In the genomic region with DNA sequence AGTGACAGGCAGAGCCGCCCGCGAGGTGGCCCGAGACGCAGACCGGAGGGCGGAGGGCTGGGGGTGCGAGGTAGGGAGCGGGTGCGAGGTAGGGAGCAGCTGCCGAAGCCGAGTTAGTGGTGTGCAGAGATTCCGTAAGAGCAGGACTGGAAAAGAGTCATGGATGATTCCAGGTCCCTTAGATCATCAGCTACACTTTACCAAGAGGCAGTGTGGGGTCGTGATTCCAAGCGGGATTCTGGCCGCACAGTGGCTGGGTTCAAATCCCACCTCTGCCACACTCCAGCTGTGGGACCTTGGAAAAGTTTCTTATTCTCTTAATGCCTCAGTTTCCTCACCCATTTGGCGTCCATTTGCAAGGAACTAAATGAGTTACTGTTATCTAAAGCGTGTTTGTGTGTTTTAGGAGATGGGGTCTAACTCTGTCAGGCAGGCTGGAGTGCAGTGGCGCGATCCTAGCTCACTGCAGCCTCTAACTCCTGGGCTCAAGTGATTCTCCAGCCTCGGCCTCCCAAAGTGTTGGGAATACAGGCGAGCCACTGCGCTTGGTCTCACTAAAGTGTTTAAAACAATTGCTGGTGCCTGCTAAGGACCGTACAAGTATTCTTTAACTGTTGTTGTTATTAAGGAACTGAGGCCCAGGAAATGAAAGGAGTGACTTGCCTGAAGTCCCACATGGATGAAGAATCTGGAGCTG, we compare ENCODE assay signal across 8 cellular contexts. TPM values are rescaled to one million over a fixed set of nuclear protein-coding genes. Genes with fewer than 3 reads are reported as not detected.
DNase-seq lines count a peak whose midpoint lies in the region; ATAC-seq and TF ChIP-seq lines count a peak whose summit lies in the region.

No MANE protein-coding gene starts in this region.

- DNase-seq in stimulated activated naive CD8-positive, alpha-beta T cell treated with anti-CD3 and anti-CD28 coated beads, Interleukin-15, Interleukin-2, amounts not matched to agents 100 U/mL and 50 U/mL, for 24 hours: no peak
- no peak for DNase-seq in mammary epithelial cell
- DNase-seq in effector CD4-positive, alpha-beta T cell: no peak
- DNase-seq in stimulated activated CD8-positive, alpha-beta memory T cell treated with anti-CD3 and anti-CD28 coated beads, Interleukin-4, amount 100 ng/mL, for 48 hours: no peak

- no peak for TF ChIP-seq CTCF in mammary epithelial cell (conservative IDR thresholded peaks at IDR 0.05 in 1 of 2, IDR thresholded peaks at IDR 0.05 in 1 of 2; ENCODE audit: extremely low read depth in 1 of 2, insufficient read depth in 1 of 2, low read depth in 1 of 2, low read length in 2 of 2)

- intact Hi-C loops in mammary epithelial cell (cut with micrococcal nuclease): loop anchor here (10.0 kb wide), 2 partner anchors 227 to 1037 kb away; a partner anchor contains a TSS

- H3K4me3 Mint-ChIP-seq in stimulated activated naive CD8-positive, alpha-beta T cell treated with anti-CD3 and anti-CD28 coated beads, Interleukin-15, Interleukin-2, amounts not matched to agents 100 ng/mL and 50 ng/mL, for 24 hours: peak overlapping the region; percentile 98

- no peak for ATAC-seq in stimulated activated naive CD8-positive, alpha-beta T cell treated with anti-CD3 and anti-CD28 coated beads, Interleukin-15, Interleukin-2, amounts not matched to agents 100 U/mL and 50 U/mL, for 24 hours
- ATAC-seq in GM21390 (IDR thresholded peaks at IDR 0.05; ENCODE audit: unreplicated experiment) (no peak), HG03457 (IDR thresholded peaks at IDR 0.05; ENCODE audit: unreplicated experiment) (no peak)

- H3K27me3 Mint-ChIP-seq in stimulated activated naive CD8-positive, alpha-beta T cell treated with anti-CD3 and anti-CD28 coated beads, Interleukin-15, Interleukin-2, amounts not matched to agents 100 ng/mL and 50 ng/mL, for 24 hours: no peaks in the 10 kb centered on the region

- dilution Hi-C loops in mammary epithelial cell (cut with HindIII; ENCODE audit: low sequenced_read_pairs): no loop called here

- CTCF ChIA-PET in mammary epithelial cell (lab: Charles Lee; ENCODE audit: low non-redundant PET): no interaction called here

- in situ Hi-C loops in mammary epithelial cell (cut with MboI; ENCODE audit: low sequenced_read_pairs in 2 of 2): no loop called here

- H4K20me1 ChIP-seq in mammary epithelial cell (ENCODE audit: insufficient read depth, low read length): no peaks in the 10 kb centered on the region

- peak overlapping the region; percentile 98 for H3K27ac Mint-ChIP-seq in stimulated activated naive CD8-positive, alpha-beta T cell treated with anti-CD3 and anti-CD28 coated beads, Interleukin-15, Interleukin-2, amounts not matched to agents 100 ng/mL and 50 ng/mL, for 24 hours

- peak overlapping the region; percentile 92 for H2AFZ ChIP-seq in mammary epithelial cell (ENCODE audit: low read depth, low read length)

- 35% methylated on average over 20 of the region's 24 CpGs for WGBS in mammary epithelial cell (ENCODE audit: low coverage, missing lambda C conversion rate)
- 32 to 40% methylated on average over 20 to 23 of the region's 24 CpGs for WGBS in mesodermal cell (ENCODE audit: insufficient coverage in 2 of 2), 2 experiments

- H3K9me3 ChIP-seq in mammary epithelial cell (replicated peaks; ENCODE audit: insufficient read depth, low read length): no peaks in the 10 kb centered on the region
- H3K9me3 ChIP-seq in mesodermal cell (ENCODE audit: control insufficient read depth, low read length): no peaks in the 10 kb centered on the region

- no peaks in the 10 kb centered on the region for H3K9me3 Mint-ChIP-seq in stimulated activated naive CD8-positive, alpha-beta T cell treated with anti-CD3 and anti-CD28 coated beads, Interleukin-15, Interleukin-2, amounts not matched to agents 100 ng/mL and 50 ng/mL, for 24 hours

- no TSS peak for BruUV-seq in mammary epithelial cell (replicated peaks; lab: Mats Ljungman, UMichigan)

- H3K27me3 ChIP-seq in mammary epithelial cell (ENCODE audit: insufficient read depth, low read length): no peaks in the 10 kb centered on the region

- H3K79me2 ChIP-seq in mammary epithelial cell (ENCODE audit: insufficient read depth, low read length): peaks cover 59% of the 10 kb centered on the region

- H3K4me3 ChIP-seq in mammary epithelial cell (replicated peaks in 1 of 3; ENCODE audit: insufficient read depth in 1 of 3, low read depth in 2 of 3, low read length in 3 of 3) (peak overlapping the region; percentile 76 to 100 (median 95)), mesodermal cell (ENCODE audit: extremely low read depth, insufficient read depth, low read length, poor library complexity, severe bottlenecking) (peak overlapping the region; percentile 80)

- peak overlapping the region; percentile 87 for H3K9ac ChIP-seq in mammary epithelial cell (ENCODE audit: insufficient read depth, low read length)

- peaks cover 46% of the 10 kb centered on the region for H3K4me1 Mint-ChIP-seq in stimulated activated naive CD8-positive, alpha-beta T cell treated with anti-CD3 and anti-CD28 coated beads, Interleukin-15, Interleukin-2, amounts not matched to agents 100 ng/mL and 50 ng/mL, for 24 hours (ENCODE audit: low read depth)

- peak overlapping the region; percentile 73 for H3K4me2 ChIP-seq in mammary epithelial cell (ENCODE audit: insufficient read depth, low read depth, low read length)

- H3K27ac ChIP-seq in mammary epithelial cell (ENCODE audit: insufficient read depth, low read depth, low read length) (peak overlapping the region; percentile 71), mesodermal cell (ENCODE audit: low read depth, low read length, severe bottlenecking) (peak overlapping the region; percentile 82)

- H3K36me3 Mint-ChIP-seq in stimulated activated naive CD8-positive, alpha-beta T cell treated with anti-CD3 and anti-CD28 coated beads, Interleukin-15, Interleukin-2, amounts not matched to agents 100 ng/mL and 50 ng/mL, for 24 hours (ENCODE audit: low read depth): peaks cover 22% of the 10 kb centered on the region

- H3K4me1 ChIP-seq in mammary epithelial cell (ENCODE audit: insufficient read depth, low read length): peaks cover 16% of the 10 kb centered on the region
- H3K4me1 ChIP-seq in mesodermal cell (ENCODE audit: control insufficient read depth, insufficient read depth, low read length, poor library complexity, severe bottlenecking): peaks cover 15% of the 10 kb centered on the region

- H3K36me3 ChIP-seq in mammary epithelial cell (ENCODE audit: insufficient read depth, low read length) (peaks cover 4% of the 10 kb centered on the region), mesodermal cell (ENCODE audit: control insufficient read depth, insufficient read depth, low read length) (peaks cover 18% of the 10 kb centered on the region)

RNA-seq across cellular contexts. Expression of a gene that starts 1.1 kb away (rescaled TPM):
- 100 to 1,000 TPM in 1 of 2 donors, 10 to 100 TPM in 1; 77.0 to 195 TPM for total RNA-seq in mammary epithelial cell
- 434 TPM for polyA plus RNA-seq in mammary epithelial cell
- polyA minus RNA-seq in mammary epithelial cell: 78.7 TPM
- 199 TPM for polyA plus RNA-seq in mesodermal cell (2013, experiment 1 of 2)
- polyA plus RNA-seq in mesodermal cell (2013, experiment 2 of 2): 173 TPM

RNA-seq across cellular contexts. Expression of a gene that starts 24.9 kb away (rescaled TPM):
- 10 to 100 TPM; 21.8 to 22.4 TPM for total RNA-seq in mammary epithelial cell
- polyA plus RNA-seq in mammary epithelial cell: 14.4 TPM
- 17.4 TPM for polyA minus RNA-seq in mammary epithelial cell
- 6.0 TPM for polyA plus RNA-seq in mesodermal cell (2013, experiment 1 of 2)
- 4.0 TPM for polyA plus RNA-seq in mesodermal cell (2013, experiment 2 of 2)

RNA-seq across cellular contexts. Expression of a gene that starts 57.0 kb away (rescaled TPM):
- 1 to 10 TPM in 1 of 2 donors, under 1 TPM in 1; 0.17 to 1.6 TPM for total RNA-seq in mammary epithelial cell
- polyA plus RNA-seq in mammary epithelial cell: 0.25 TPM
- not detected for polyA minus RNA-seq in mammary epithelial cell
- 28.9 TPM for polyA plus RNA-seq in mesodermal cell (2013, experiment 1 of 2)
- 30.9 TPM for polyA plus RNA-seq in mesodermal cell (2013, experiment 2 of 2)
